Comparison of ENCODE assay signal across 8 cellular contexts in genomic region chr21:37220981-37221664, GRCh38. TPM values are rescaled to one million over a fixed set of nuclear protein-coding genes. Genes with fewer than 3 reads are reported as not detected.
A peak's percentile ranks its signal among the peaks of the same experiment; 100 is the strongest.
DNase-seq lines count a peak whose midpoint lies in the region; ATAC-seq lines count a peak whose summit lies in the region.

No MANE protein-coding gene starts in this region.

- peak overlapping the region; percentile 80 to 96 (median 94) for H3K27ac Mint-ChIP-seq in CD4-positive, alpha-beta memory T cell
- peak overlapping the region; percentile 91 for H3K27ac Mint-ChIP-seq in memory B cell

- H3K36me3 ChIP-seq in CD4-positive, alpha-beta memory T cell (ENCODE audit: insufficient read depth, low read length): peaks cover 16% of the 10 kb centered on the region
- H3K36me3 ChIP-seq in effector memory CD4-positive, alpha-beta T cell (ENCODE audit: control insufficient read depth, insufficient read depth, low read length): no peaks in the 10 kb centered on the region

- POLR2A ChIA-PET in CD4-positive, alpha-beta memory T cell (lab: Charles Lee; ENCODE audit: partially characterized antibody): interaction anchor here (0.9 to 4.0 kb wide), 11 partner anchors 11 to 1962 kb away, joined by 3 to 36 read pairs (median 6); partner anchors contain the start of genes DYRK1A, PSMG1 and VPS26C

- peaks cover 0 to 5% (median 0%) of the 10 kb centered on the region in 8 donors for H3K9me3 Mint-ChIP-seq in CD4-positive, alpha-beta memory T cell
- H3K9me3 Mint-ChIP-seq in memory B cell: no peaks in the 10 kb centered on the region

- peak overlapping the region; percentile 79 to 96 (median 92) for H3K4me3 Mint-ChIP-seq in CD4-positive, alpha-beta memory T cell
- H3K4me3 Mint-ChIP-seq in memory B cell: peak overlapping the region; percentile 96

- H3K27me3 Mint-ChIP-seq in CD4-positive, alpha-beta memory T cell: no peaks in the 10 kb centered on the region
- H3K27me3 Mint-ChIP-seq in memory B cell: no peaks in the 10 kb centered on the region

- peak overlapping the region; percentile 76 to 86 for H3K4me3 ChIP-seq in CD4-positive, alpha-beta memory T cell (ENCODE audit: low read length in 2 of 2)
- H3K4me3 ChIP-seq in effector memory CD4-positive, alpha-beta T cell (ENCODE audit: insufficient read depth, low read depth, low read length, poor library complexity, severe bottlenecking): peak overlapping the region; percentile 69

- no peaks in the 10 kb centered on the region for H3K27me3 ChIP-seq in CD4-positive, alpha-beta memory T cell (ENCODE audit: insufficient read depth, low read length)
- no peaks in the 10 kb centered on the region for H3K27me3 ChIP-seq in effector memory CD4-positive, alpha-beta T cell (replicated peaks; ENCODE audit: control insufficient read depth, insufficient read depth, low read length, poor library complexity, severe bottlenecking)

- DNase-seq in CD4-positive, alpha-beta memory T cell: peak; percentile 86 to 95 (median 88)
- DNase-seq in NCI-H82 treated with DMSO at 0.1 percent for 48 hours (lab: John Stamatoyannopoulos, UW; ENCODE audit: unreplicated experiment) (peak; percentile 84), memory B cell (ENCODE audit: low spot score in 2 of 2) (peak; percentile 82 to 89)
- peak; percentile 88 for DNase-seq in activated CD8-positive, alpha-beta memory T cell treated with anti-CD3 and anti-CD28 coated beads for 1 hour (ENCODE audit: extremely low read depth in 1 of 2, low read depth in 1 of 2)
- DNase-seq in effector memory CD4-positive, alpha-beta T cell: peak; percentile 85 to 90 (median 90)
- DNase-seq in stimulated activated CD8-positive, alpha-beta memory T cell treated with anti-CD3 and anti-CD28 coated beads, Interleukin-12 subunit alpha, Interleukin-12 subunit beta, amount 100 ng/mL, for 24 hours (ENCODE audit: extremely low read depth): peak; percentile 94

- peak overlapping the region; percentile 75 for H3K27ac ChIP-seq in CD4-positive, alpha-beta memory T cell (ENCODE audit: low read depth, low read length)
- H3K27ac ChIP-seq in effector memory CD4-positive, alpha-beta T cell (ENCODE audit: insufficient read depth, low read length, poor library complexity, severe bottlenecking): peak overlapping the region; percentile 78

- CTCF ChIA-PET in CD4-positive, alpha-beta memory T cell (lab: Charles Lee; ENCODE audit: partially characterized antibody): interaction anchor here (0.9 to 2.6 kb wide), 7 partner anchors 9 to 343 kb away, joined by 3 to 12 read pairs (median 4); partner anchors contain the start of gene VPS26C

- ATAC-seq in GM19397 (IDR thresholded peaks at IDR 0.05; ENCODE audit: unreplicated experiment): peak; percentile 84
- peak; percentile 69 for ATAC-seq in HG03565 (IDR thresholded peaks at IDR 0.05; ENCODE audit: unreplicated experiment)
- ATAC-seq in memory B cell (ENCODE audit: low read depth): peak; percentile 88

- H3K4me1 ChIP-seq in CD4-positive, alpha-beta memory T cell (ENCODE audit: insufficient read depth, low read length): peaks cover 45% of the 10 kb centered on the region
- peaks cover 13% of the 10 kb centered on the region for H3K4me1 ChIP-seq in effector memory CD4-positive, alpha-beta T cell (ENCODE audit: control insufficient read depth, insufficient read depth, low read length, poor library complexity, severe bottlenecking)

- H3K36me3 Mint-ChIP-seq in CD4-positive, alpha-beta memory T cell: peaks cover 15 to 34% of the 10 kb centered on the region in 2 donors
- H3K36me3 Mint-ChIP-seq in memory B cell: peaks cover 11% of the 10 kb centered on the region

- H3K9me3 ChIP-seq in CD4-positive, alpha-beta memory T cell (ENCODE audit: control insufficient read depth in 1 of 2, low read length in 2 of 2): no peaks in the 10 kb centered on the region
- no peaks in the 10 kb centered on the region for H3K9me3 ChIP-seq in effector memory CD4-positive, alpha-beta T cell (ENCODE audit: control insufficient read depth, low read length)

- intact Hi-C loops in CD4-positive, alpha-beta memory T cell (cut with micrococcal nuclease): loop anchor here (1.0 to 5.0 kb wide), 8 partner anchors 38 to 422 kb away; partner anchors contain the start of genes DYRK1A, PIGP, TTC3 and VPS26C

- peaks cover 29 to 51% (median 36%) of the 10 kb centered on the region in 4 donors for H3K4me1 Mint-ChIP-seq in CD4-positive, alpha-beta memory T cell
- H3K4me1 Mint-ChIP-seq in memory B cell: peaks cover 12% of the 10 kb centered on the region

RNA-seq across cellular contexts. Expression of gene VPS26C, which starts 46.0 kb away (rescaled TPM):
- 10 to 100 TPM; 76.0 to 79.7 TPM for total RNA-seq in CD4-positive, alpha-beta memory T cell
- 100 to 1,000 TPM in 1 of 2 donors, 10 to 100 TPM in 1; 81.9 to 105 TPM for polyA plus RNA-seq in CD4-positive, alpha-beta memory T cell

Comparison
In these comparisons a context has a peak if more than half of its experiments do, and no peak if none do; other contexts are left out.
1. Peak in every context shown above with its lines: DNase-seq, ATAC-seq, H3K4me3 ChIP-seq and H3K27ac ChIP-seq.